Comparison of ENCODE assay signal across 8 cellular contexts in the genomic region with DNA sequence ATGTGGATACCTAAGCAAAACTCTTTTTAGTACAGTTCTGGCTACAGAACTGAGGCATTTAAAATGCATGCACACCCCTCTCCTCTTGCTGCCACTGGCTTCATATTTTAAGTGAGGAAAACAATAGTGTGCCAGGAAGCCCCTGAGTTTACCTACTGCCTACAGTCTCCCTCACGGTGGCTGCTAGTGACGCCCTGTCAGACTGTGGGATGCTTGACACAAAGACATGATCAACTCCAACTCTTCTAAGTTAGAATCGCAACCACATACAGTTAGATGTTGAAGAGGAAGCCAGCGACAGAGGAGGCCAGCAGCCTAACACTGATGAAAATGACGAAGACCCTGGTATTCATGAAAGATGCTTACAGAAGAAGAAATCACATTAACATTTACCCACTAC. TPM values are rescaled to one million over a fixed set of nuclear protein-coding genes. Genes with fewer than 3 reads are reported as not detected.
A peak's percentile ranks its signal among the peaks of the same experiment; 100 is the strongest.
DNase-seq lines count a peak whose midpoint lies in the region; ATAC-seq and TF ChIP-seq lines count a peak whose summit lies in the region.

No MANE protein-coding gene starts in this region.

- H3K9me3 ChIP-seq in Karpas-422 (ENCODE audit: low read length): no peaks in the 10 kb centered on the region

- H2AFZ ChIP-seq in Karpas-422 (ENCODE audit: low read length): no peak overlapping the region

- H3K79me2 ChIP-seq in Karpas-422 (ENCODE audit: low read length): peaks cover 56% of the 10 kb centered on the region

- H3K4me3 Mint-ChIP-seq in central memory CD8-positive, alpha-beta T cell: peak overlapping the region; percentile 99
- peak overlapping the region; percentile 89 to 99 (median 92) for H3K4me3 Mint-ChIP-seq in naive B cell

- H3K27ac Mint-ChIP-seq in central memory CD8-positive, alpha-beta T cell (ENCODE audit: low read depth): peak overlapping the region; percentile 99
- peak overlapping the region; percentile 85 to 99 (median 97) for H3K27ac Mint-ChIP-seq in naive B cell

- peaks cover 31% of the 10 kb centered on the region; the same call in 1 of the 2 replicates for H4K20me1 ChIP-seq in Karpas-422 (ENCODE audit: insufficient read depth, low read depth, low read length)

- H3K36me3 ChIP-seq in Karpas-422 (ENCODE audit: insufficient read depth, low read length): peaks cover 10% of the 10 kb centered on the region; the same call in 1 of the 2 replicates

- no peaks in the 10 kb centered on the region for H3K27me3 ChIP-seq in Karpas-422 (ENCODE audit: low read length)

- peaks cover 29% of the 10 kb centered on the region for H3K4me1 Mint-ChIP-seq in central memory CD8-positive, alpha-beta T cell
- H3K4me1 Mint-ChIP-seq in naive B cell: peaks cover 11 to 46% (median 40%) of the 10 kb centered on the region in 3 donors

- peaks cover 37% of the 10 kb centered on the region for H3K36me3 Mint-ChIP-seq in central memory CD8-positive, alpha-beta T cell (ENCODE audit: insufficient read depth)
- H3K36me3 Mint-ChIP-seq in naive B cell: no peaks in the 10 kb centered on the region

- H3K9me3 Mint-ChIP-seq in central memory CD8-positive, alpha-beta T cell: no peaks in the 10 kb centered on the region
- H3K9me3 Mint-ChIP-seq in naive B cell: no peaks in the 10 kb centered on the region

- ATAC-seq in central memory CD8-positive, alpha-beta T cell (replicated peaks; ENCODE audit: extremely low read depth, poor library complexity, severe bottlenecking): no peak
- ATAC-seq in naive B cell (ENCODE audit: low read depth in 2 of 2) (no peak), HG03521 (IDR thresholded peaks at IDR 0.05; ENCODE audit: unreplicated experiment) (no peak), GM21423 (IDR thresholded peaks at IDR 0.05; ENCODE audit: unreplicated experiment) (no peak), GM18511 (IDR thresholded peaks at IDR 0.05; ENCODE audit: unreplicated experiment) (no peak)

- H3K27ac ChIP-seq in Karpas-422 (ENCODE audit: low read length): no peak overlapping the region

- H3K9me2 ChIP-seq in Karpas-422 (replicated peaks; ENCODE audit: insufficient read depth, low read length): no peaks in the 10 kb centered on the region

- H3K4me3 ChIP-seq in AG10803 (ENCODE audit: low read length) (peak overlapping the region; percentile 66), Karpas-422 (ENCODE audit: low read length) (peak overlapping the region; percentile 88)

- peak overlapping the region; percentile 81 for H3K9ac ChIP-seq in Karpas-422 (ENCODE audit: low read length)

- H3K27me3 Mint-ChIP-seq in central memory CD8-positive, alpha-beta T cell: no peaks in the 10 kb centered on the region
- no peaks in the 10 kb centered on the region for H3K27me3 Mint-ChIP-seq in naive B cell

- TF ChIP-seq CTCF in AG10803 (conservative IDR thresholded peaks at IDR 0.05; ENCODE audit: low read length): no peak

- H3K4me1 ChIP-seq in Karpas-422 (ENCODE audit: low read length): peaks cover 23% of the 10 kb centered on the region

- no peak for DNase-seq in AG10803 (ENCODE audit: low read depth)
- no peak for DNase-seq in Karpas-422
- DNase-seq in central memory CD8-positive, alpha-beta T cell (ENCODE audit: low spot score in 2 of 2): no peak
- DNase-seq in naive B cell: no peak
- no peak for DNase-seq in dedifferentiated amniotic fluid mesenchymal stem cell (ENCODE audit: extremely low spot score)

- peak overlapping the region; percentile 88 for H3K4me2 ChIP-seq in Karpas-422 (ENCODE audit: low read depth, low read length, poor library complexity, severe bottlenecking)

RNA-seq across cellular contexts. Expression of a gene that starts 1.3 kb away (rescaled TPM):
- 21.5 and 26.6 TPM in 2 replicates for total RNA-seq in Karpas-422 (2014; rRNA removed; shearing (Covaris generic); ENCODE audit: low replicate concordance)
- 10 to 100 TPM; 10.3 to 35.2 (median 20.0) TPM for polyA plus RNA-seq in naive B cell (ENCODE audit: low read depth in 6 of 6)

RNA-seq across cellular contexts. Expression of a gene that starts 41.9 kb away (rescaled TPM):
- 8.0 and 10.4 TPM in 2 replicates for total RNA-seq in Karpas-422 (2014; rRNA removed; shearing (Covaris generic); ENCODE audit: low replicate concordance)
- polyA plus RNA-seq in naive B cell (ENCODE audit: low read depth in 6 of 6): 1 to 10 TPM in 5 of 6 donors, under 1 TPM in 1; 0.61 to 6.8 (median 3.2) TPM
